Comparison of ENCODE assay signal across 8 cellular contexts in the genomic region with DNA sequence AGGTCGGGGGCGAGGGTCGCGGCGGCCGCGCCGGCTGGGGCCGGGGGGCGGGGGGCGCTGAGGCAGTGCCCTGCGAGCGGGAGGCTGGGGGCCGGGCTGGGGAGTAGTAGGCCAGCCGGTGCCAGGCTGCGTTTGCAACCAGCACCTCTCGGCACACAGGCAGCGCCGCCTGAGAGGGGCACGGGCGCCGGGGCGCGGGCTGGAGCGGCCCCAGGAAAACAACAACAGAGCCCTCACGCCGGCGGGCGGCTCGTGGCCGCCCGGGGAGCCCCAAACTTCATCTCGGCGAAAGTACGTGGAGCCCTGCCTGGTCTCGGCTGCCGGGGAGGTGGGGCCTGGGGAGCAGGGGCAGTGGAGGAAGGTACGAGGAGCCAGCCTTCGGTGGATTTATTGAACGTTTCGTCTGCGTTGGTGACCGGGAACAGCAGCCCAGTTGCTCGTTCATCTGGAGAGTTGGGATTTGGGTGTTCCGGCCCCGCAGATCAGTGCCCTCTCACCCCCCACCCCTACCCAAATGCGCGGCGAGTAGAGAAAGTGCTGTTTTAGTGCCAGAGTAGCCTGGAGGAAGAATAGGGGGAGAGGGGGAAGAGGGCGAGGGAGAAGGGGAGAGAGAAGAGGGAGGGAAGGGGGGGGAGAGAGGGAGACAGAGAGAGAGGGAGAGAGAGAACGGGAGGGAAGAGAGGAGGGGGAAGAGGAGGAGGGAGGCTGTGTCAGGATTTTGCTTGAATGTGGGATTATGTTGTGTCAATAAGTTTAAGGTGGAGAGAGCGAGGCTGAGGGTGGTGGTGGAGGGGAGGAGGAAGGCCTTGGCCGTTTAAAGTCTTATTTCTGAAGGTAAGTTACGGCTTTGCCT. TPM values are rescaled to one million over a fixed set of nuclear protein-coding genes. Genes with fewer than 3 reads are reported as not detected.
DNase-seq lines count a peak whose midpoint lies in the region; ATAC-seq and TF ChIP-seq lines count a peak whose summit lies in the region.

No MANE protein-coding gene starts in this region.

- intact Hi-C loops in transverse colon (cut with DNase I; ENCODE audit: low total_unique reads): loop anchor here (5.0 kb wide), 1 partner anchor 91 kb away; no protein-coding TSS in a partner anchor

- peak overlapping the region; percentile 88 for H3K27ac Mint-ChIP-seq in neural progenitor cell

- H3K27ac ChIP-seq in gastroesophageal sphincter: peak overlapping the region; percentile 77 to 97 (median 96)
- H3K27ac ChIP-seq in neural progenitor cell: peak overlapping the region; percentile 76
- peak overlapping the region; percentile 93 to 99 (median 96) for H3K27ac ChIP-seq in transverse colon

- H3K27me3 Mint-ChIP-seq in neural progenitor cell (ENCODE audit: insufficient read depth, low read depth): peaks cover 10% of the 10 kb centered on the region

- no peaks in the 10 kb centered on the region for H3K9me3 Mint-ChIP-seq in neural progenitor cell

- peak overlapping the region; percentile 68 for H3K9ac ChIP-seq in neural progenitor cell

- in situ Hi-C loops in transverse colon (cut with MboI; ENCODE audit: low pct_ligation_motif_present in 1 of 4, low pct_unique_long_range_greater_than_20kb in 1 of 4, low sequenced_read_pairs in 3 of 4): no loop called here

- H3K36me3 ChIP-seq in gastroesophageal sphincter: no peaks in the 10 kb centered on the region
- peaks cover 6% of the 10 kb centered on the region for H3K36me3 ChIP-seq in neural progenitor cell
- H3K36me3 ChIP-seq in transverse colon: no peaks in the 10 kb centered on the region

- ATAC-seq in GM19455 (IDR thresholded peaks at IDR 0.05; ENCODE audit: unreplicated experiment) (peak; percentile 34), HG03521 (IDR thresholded peaks at IDR 0.05; ENCODE audit: unreplicated experiment) (peak; percentile 33), gastroesophageal sphincter (peak; percentile 56)

- H3K27me3 ChIP-seq in gastroesophageal sphincter: no peaks in the 10 kb centered on the region
- no peaks in the 10 kb centered on the region for H3K27me3 ChIP-seq in neural progenitor cell
- H3K27me3 ChIP-seq in transverse colon: no peaks in the 10 kb centered on the region

- TF ChIP-seq EP300 in gastroesophageal sphincter (IDR thresholded peaks at IDR 0.05) (no peak), transverse colon (IDR thresholded peaks at IDR 0.05; ENCODE audit: low read depth) (no peak)

- no peak for TF ChIP-seq CTCF in gastroesophageal sphincter (IDR thresholded peaks at IDR 0.05)
- no peak for TF ChIP-seq CTCF in neural progenitor cell (IDR thresholded peaks at IDR 0.05)
- TF ChIP-seq CTCF in transverse colon (IDR thresholded peaks at IDR 0.05): no peak

- DNase-seq in COLO668 (lab: John Stamatoyannopoulos, UW; ENCODE audit: unreplicated experiment): peak; percentile 59
- peak; percentile 39 to 50 for DNase-seq in SHP77 (lab: John Stamatoyannopoulos, UW)
- peak; percentile 21 to 58 (median 30) for DNase-seq in activated naive CD4-positive, alpha-beta T cell (lab: John Stamatoyannopoulos, UW)
- peak; percentile 74 for DNase-seq in neural progenitor cell (ENCODE audit: low spot score)
- peak; percentile 61 for DNase-seq in transverse colon

- H3K4me1 ChIP-seq in gastroesophageal sphincter: peaks cover 3 to 23% (median 8%) of the 10 kb centered on the region in 3 donors
- H3K4me1 ChIP-seq in neural progenitor cell: peaks cover 5% of the 10 kb centered on the region
- peaks cover 6 to 14% (median 7%) of the 10 kb centered on the region in 4 donors for H3K4me1 ChIP-seq in transverse colon

- H4K20me1 ChIP-seq in neural progenitor cell (ENCODE audit: low read depth): peaks cover 32% of the 10 kb centered on the region

- peak overlapping the region; percentile 99 for H2AFZ ChIP-seq in neural progenitor cell (replicated peaks)

- H3K4me3 ChIP-seq in gastroesophageal sphincter (peak overlapping the region; percentile 77 to 91), neural progenitor cell (peak overlapping the region; percentile 95), transverse colon (peak overlapping the region; percentile 61 to 94 (median 81))

- H3K36me3 Mint-ChIP-seq in neural progenitor cell: peaks cover 7% of the 10 kb centered on the region

- peaks cover 54% of the 10 kb centered on the region for H3K79me2 ChIP-seq in neural progenitor cell (ENCODE audit: low read depth)

- peaks cover 21% of the 10 kb centered on the region for H3K4me1 Mint-ChIP-seq in neural progenitor cell

- peaks cover 14% of the 10 kb centered on the region for H3F3A ChIP-seq in neural progenitor cell (ENCODE audit: low read depth)

- H3K9me3 ChIP-seq in gastroesophageal sphincter (no peaks in the 10 kb centered on the region), neural progenitor cell (ENCODE audit: low read depth) (no peaks in the 10 kb centered on the region), transverse colon (no peaks in the 10 kb centered on the region)

- whole genome bisulfite sequencing in gastroesophageal sphincter (ENCODE audit: low coverage in 1 of 2), 2 donors: 0% methylated on average over 4 to 14 of the region's 54 CpGs
- WGBS in transverse colon (ENCODE audit: low coverage in 1 of 2), 2 donors: 0 to 3% methylated on average over 5 to 51 of the region's 54 CpGs

- peak overlapping the region; percentile 91 for H3K4me2 ChIP-seq in neural progenitor cell

- TF ChIP-seq POLR2A in gastroesophageal sphincter (IDR thresholded peaks at IDR 0.05) (no peak), transverse colon (IDR thresholded peaks at IDR 0.05) (peak; percentile 28)

- peak overlapping the region; percentile 99 for H3K4me3 Mint-ChIP-seq in neural progenitor cell

RNA-seq across cellular contexts. Expression of a gene that starts 0.8 kb away (rescaled TPM):
- total RNA-seq in gastroesophageal sphincter: 10 to 100 TPM; 55.6 to 86.7 (median 73.0) TPM
- 66.1 and 110 TPM in 2 replicates for total RNA-seq in neural progenitor cell (ENCODE audit: low replicate concordance)
- 10 to 100 TPM; 22.5 to 39.6 (median 33.1) TPM for total RNA-seq in transverse colon

Comparison
In these comparisons a context has a peak if more than half of its experiments do, and no peak if none do; other contexts are left out.
1. Peak in every context shown above with its lines: DNase-seq, ATAC-seq, H3K4me3 ChIP-seq and H3K27ac ChIP-seq.